Comparison of ENCODE assay signal across 21 cellular contexts in the genomic region with DNA sequence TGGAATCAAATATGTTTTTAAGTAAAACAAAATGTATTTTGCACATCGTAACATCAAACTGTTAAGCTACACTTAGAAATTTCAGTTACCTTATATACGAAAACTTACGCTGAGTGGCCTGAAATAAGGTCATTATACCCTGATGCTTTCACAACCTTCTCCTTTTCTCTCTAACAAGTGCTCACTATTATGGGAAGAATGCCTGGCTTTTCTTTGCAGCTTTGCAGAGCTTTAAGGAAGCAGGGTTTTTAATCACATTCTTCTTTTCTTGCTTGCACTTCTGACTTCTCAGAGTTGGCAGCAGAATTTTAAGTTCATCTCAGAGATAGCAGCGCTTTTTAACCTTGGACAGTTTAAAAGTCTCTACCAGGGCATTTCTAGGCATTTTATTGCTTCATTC.
"Had no signal": no experiment of that assay in that cellular context is flagged by ENCODE, and none has a peak within 500 bp of the region (broad histone marks: within the 10 kb centered on the region; RNA-seq: fewer than 3 reads in every experiment).

No MANE protein-coding gene starts in this region.

- H3K4me3 Mint-ChIP-seq: activated T-cell treated with anti-CD3 and anti-CD28 coated beads, Interleukin-2, amount 50 U/mL, for 4 hours; endodermal cell; nephron progenitor cell had no signal

- H3K4me1 Mint-ChIP-seq: endodermal cell had no signal

- H3K27ac Mint-ChIP-seq: endodermal cell, nephron progenitor cell had no signal

- H3K27ac ChIP-seq: epithelial cell of prostate, left lung, psoas muscle, thoracic aorta, upper lobe of right lung had no signal

- H3K27me3 ChIP-seq: dorsolateral prefrontal cortex, left lung, upper lobe of right lung had no signal

- H3K9me3 ChIP-seq: left lung, psoas muscle, thoracic aorta, upper lobe of right lung had no signal

- H3K4me1 ChIP-seq: left lung, psoas muscle, upper lobe of right lung had no signal

- ATAC-seq: left lung, psoas muscle, sciatic nerve, upper lobe of right lung had no signal

- H3K4me3 ChIP-seq: left lung, psoas muscle, smooth muscle cell, thoracic aorta, upper lobe of right lung had no signal

- DNase-seq: activated CD4-positive, alpha-beta T cell treated with anti-CD3 and anti-CD28 coated beads, Interleukin-2, amount 50 U/mL, for 1 hour; activated CD4-positive, CD25-positive, alpha-beta regulatory T cell treated with anti-CD3 and anti-CD28 coated beads, Interleukin-2, amount 50 U/mL, for 72 hours; activated CD8-positive, alpha-beta memory T cell treated with anti-CD3 and anti-CD28 coated beads, Interleukin-2, amount 50 U/mL, for 4 hours; activated effector memory CD4-positive, alpha-beta T cell treated with Interleukin-2 at 50 U/mL for 16 hours; activated naive CD4-positive, alpha-beta T cell treated with anti-CD3 and anti-CD28 coated beads, Interleukin-2, amount 50 U/mL, for 16 hours; activated T-cell treated with anti-CD3 and anti-CD28 coated beads, Interleukin-2, amount 50 U/mL, for 4 hours; aorta; dorsolateral prefrontal cortex; endodermal cell; foreskin fibroblast; glutamatergic neuron; kidney; left lung; nephron progenitor cell; psoas muscle; stimulated activated CD4-positive, alpha-beta T cell treated with anti-CD3 and anti-CD28 coated beads, Interleukin-4, amount 100 ng/mL, for 1 hour; upper lobe of right lung had no signal
